1 cellular context compared by ENCODE assay signal in genomic region chr1:1371741-1372711, GRCh38.
A peak's percentile ranks its signal among the peaks of the same experiment; 100 is the strongest.
TF ChIP-seq lines count a peak whose summit lies in the region.

No MANE protein-coding gene starts in this region.

TF ChIP-seq in HepG2, 621 proteins besides CTCF, POLR2A, EP300 and RAD21 (continued from another document):
- no peak for TF ChIP-seq ZNF205 (CRISPR knock-in tag; IDR thresholded peaks at IDR 0.05)
- TF ChIP-seq NFKB2 (CRISPR knock-in tag; IDR thresholded peaks at IDR 0.05; ENCODE audit: borderline replicate concordance): 0 out of 2 replicates have a peak, but pooled peaks have one; percentile 22
- TF ChIP-seq IRF9 (CRISPR knock-in tag; IDR thresholded peaks at IDR 0.05; ENCODE audit: borderline replicate concordance): no peak
- no peak for TF ChIP-seq SP5 (CRISPR knock-in tag; IDR thresholded peaks at IDR 0.05; ENCODE audit: borderline replicate concordance, low read depth)
- no peak for TF ChIP-seq SMAD1 (CRISPR knock-in tag; IDR thresholded peaks at IDR 0.05; ENCODE audit: borderline replicate concordance, low read depth)
- TF ChIP-seq E2F5 (CRISPR knock-in tag; conservative IDR thresholded peaks at IDR 0.05): no peak
- TF ChIP-seq ZGPAT (CRISPR knock-in tag; IDR thresholded peaks at IDR 0.05): 0 out of 2 replicates have a peak, but pooled peaks have one; percentile 34
- peak; percentile 63; the same call in 1 of the 2 replicates for TF ChIP-seq HOXA5 (CRISPR knock-in tag; IDR thresholded peaks at IDR 0.05)
- TF ChIP-seq ZNF274 (CRISPR knock-in tag; IDR thresholded peaks at IDR 0.05): no peak
